25 cellular contexts compared by ENCODE assay signal in genomic region chr5:5643481-5643880, GRCh38.
"Had no signal": no experiment of that assay in that cellular context is flagged by ENCODE, and none has a peak within 500 bp of the region (broad histone marks: within the 10 kb centered on the region; RNA-seq: fewer than 3 reads in every experiment).

No MANE protein-coding gene starts in this region.

- H3K4me1 ChIP-seq: pancreas, prostate gland, right lobe of liver, vagina had no signal

- DNase-seq: nephron progenitor cell; nucleus accumbens; pancreas; retina; right cardiac atrium; right lobe of liver; sigmoid colon; small intestine; stimulated activated CD4-positive, alpha-beta T cell treated with anti-CD3 and anti-CD28 coated beads, Interleukin-15, amount 100 ng/mL, for 24 hours; stimulated activated CD4-positive, alpha-beta T cell treated with anti-CD3 and anti-CD28 coated beads, Interleukin-2, amount 100 ng/mL, for 24 hours; stimulated activated CD4-positive, alpha-beta T cell treated with anti-CD3 and anti-CD28 coated beads, Interleukin-2, amount 100 ng/mL, for 48 hours; stimulated activated CD4-positive, alpha-beta T cell treated with anti-CD3 and anti-CD28 coated beads, Interleukin-4, amount 100 ng/mL, for 24 hours; stimulated activated naive B cell treated with anti-CD40 and anti-IgM and Interleukin-4, amounts not matched to agents 10 μg/mL and 1 μg/mL and 100 μg/mL, for 72 hours; stimulated activated naive CD4-positive, alpha-beta T cell treated with Interleukin-2 at 50 U/mL for 16 hours; stomach; thyroid gland; trophoblast cell; upper lobe of left lung had no signal

- ATAC-seq: natural killer cell treated with Interleukin-12 subunit alpha and Interleukin-12 subunit beta and Interleukin-15 and Interleukin-18, amount 100 ng/mL, for 72 hours; pancreas; right cardiac atrium; right lobe of liver; stimulated activated effector memory CD8-positive, alpha-beta T cell treated with anti-CD3 and anti-CD28 coated beads, Interleukin-12 subunit alpha, Interleukin-12 subunit beta, amount 100 ng/mL, for 72 hours; stimulated activated naive B cell treated with anti-CD40 and anti-IgM and Interleukin-4, amounts not matched to agents 10 μg/mL and 1 μg/mL and 100 μg/mL, for 72 hours had no signal

- H3K27me3 ChIP-seq: neutrophil, pancreas, right lobe of liver, sigmoid colon, stomach, thyroid gland, tibial nerve, upper lobe of left lung, vagina had no signal

- H3K36me3 ChIP-seq: neutrophil, pancreas, prostate gland, right lobe of liver, sigmoid colon, stomach, thoracic aorta, thyroid gland, tibial nerve, upper lobe of left lung, vagina had no signal

- H3K27ac ChIP-seq: neutrophil, pancreas, prostate gland, right lobe of liver, thyroid gland, tibial nerve, upper lobe of left lung, vagina had no signal

- H3K4me3 ChIP-seq: pancreas, prostate gland, right lobe of liver, sigmoid colon, stomach, thoracic aorta, thyroid gland, tibial nerve, upper lobe of left lung, vagina had no signal

- H3K9me3 ChIP-seq: neutrophil, pancreas, prostate gland, right lobe of liver, sigmoid colon, stomach, thoracic aorta, thyroid gland, tibial nerve, upper lobe of left lung, vagina had no signal
